10 cellular contexts compared by ENCODE assay signal in genomic region chr2:174594451-174594850, GRCh38. TPM values are rescaled to one million over a fixed set of nuclear protein-coding genes. Genes with fewer than 3 reads are reported as not detected.
DNase-seq lines count a peak whose midpoint lies in the region; ATAC-seq and TF ChIP-seq lines count a peak whose summit lies in the region.
"Had no signal": no experiment of that assay in that cellular context is flagged by ENCODE, and none has a peak within 500 bp of the region (broad histone marks: within the 10 kb centered on the region; RNA-seq: fewer than 3 reads in every experiment).

No MANE protein-coding gene starts in this region.

- peaks cover 68% of the 10 kb centered on the region for H3K36me3 Mint-ChIP-seq in activated T-cell treated with anti-CD3 and anti-CD28 coated beads, Interleukin-2, amount 50 U/mL, for 24 hours (ENCODE audit: low read depth)
- H3K36me3 Mint-ChIP-seq in stimulated activated memory B cell treated with anti-CD40 and anti-IgM and Interleukin-4, amounts not matched to agents 10 μg/mL and 1 μg/mL and 100 μg/mL, for 72 hours, result peaks cover 51% of the 10 kb centered on the region

- TF ChIP-seq CTCF in SU-DHL-6 (IDR thresholded peaks at IDR 0.05; ENCODE audit: insufficient read depth, low read length, poor library complexity, severe bottlenecking) (no peak), esophagus muscularis mucosa (IDR thresholded peaks at IDR 0.05) (no peak)

- H3K4me3 ChIP-seq in SU-DHL-6 (ENCODE audit: insufficient read depth, low read length, poor library complexity, severe bottlenecking), result peak overlapping the region; percentile 80
- H3K4me3 ChIP-seq in esophagus muscularis mucosa, result peak overlapping the region in 1 of 4 donors; percentile 34

- peaks cover 57% of the 10 kb centered on the region for H3F3A ChIP-seq in SU-DHL-6 (ENCODE audit: insufficient read depth)

- peak overlapping the region; percentile 98 for H3K27ac ChIP-seq in SU-DHL-6 (ENCODE audit: low read depth, low read length)
- H3K27ac ChIP-seq in esophagus muscularis mucosa (replicated peaks in 1 of 4), result peak overlapping the region in 3 of 4 donors; percentile 15 to 56 (median 52)

- no peaks in the 10 kb centered on the region for H3K9me3 Mint-ChIP-seq in activated T-cell treated with anti-CD3 and anti-CD28 coated beads, Interleukin-2, amount 50 U/mL, for 24 hours
- no peaks in the 10 kb centered on the region for H3K9me3 Mint-ChIP-seq in stimulated activated memory B cell treated with anti-CD40 and anti-IgM and Interleukin-4, amounts not matched to agents 10 μg/mL and 1 μg/mL and 100 μg/mL, for 72 hours

- no peak overlapping the region for H2AFZ ChIP-seq in SU-DHL-6 (ENCODE audit: low read depth, low read length, severe bottlenecking)

- H3K27me3 ChIP-seq in SU-DHL-6 (ENCODE audit: low read length), result no peaks in the 10 kb centered on the region
- H3K27me3 ChIP-seq in esophagus muscularis mucosa, result no peaks in the 10 kb centered on the region

- no peaks in the 10 kb centered on the region for H3K9me2 ChIP-seq in SU-DHL-6 (replicated peaks; ENCODE audit: insufficient read depth, low read length)

- H4K20me1 ChIP-seq in SU-DHL-6 (ENCODE audit: low read depth, low read length), result no peaks in the 10 kb centered on the region

- no peak for ATAC-seq in stimulated activated memory B cell treated with anti-CD40 and anti-IgM and Interleukin-4, amounts not matched to agents 10 μg/mL and 1 μg/mL and 100 μg/mL, for 72 hours
- ATAC-seq in GM19395 (IDR thresholded peaks at IDR 0.05; ENCODE audit: unreplicated experiment), result no peak

- TF ChIP-seq EP300 in esophagus muscularis mucosa (IDR thresholded peaks at IDR 0.05), result no peak

- H3K27me3 Mint-ChIP-seq in activated T-cell treated with anti-CD3 and anti-CD28 coated beads, Interleukin-2, amount 50 U/mL, for 24 hours, result no peaks in the 10 kb centered on the region
- no peaks in the 10 kb centered on the region for H3K27me3 Mint-ChIP-seq in stimulated activated memory B cell treated with anti-CD40 and anti-IgM and Interleukin-4, amounts not matched to agents 10 μg/mL and 1 μg/mL and 100 μg/mL, for 72 hours

- no peak for TF ChIP-seq POLR2A in esophagus muscularis mucosa (IDR thresholded peaks at IDR 0.05; ENCODE audit: low read depth)

- peak overlapping the region; percentile 89 for H3K4me3 Mint-ChIP-seq in activated T-cell treated with anti-CD3 and anti-CD28 coated beads, Interleukin-2, amount 50 U/mL, for 24 hours
- H3K4me3 Mint-ChIP-seq in stimulated activated memory B cell treated with anti-CD40 and anti-IgM and Interleukin-4, amounts not matched to agents 10 μg/mL and 1 μg/mL and 100 μg/mL, for 72 hours, result peak overlapping the region; percentile 92

- H3K9ac ChIP-seq in SU-DHL-6 (ENCODE audit: low read length), result peak overlapping the region; percentile 75

- H3K9me3 ChIP-seq in SU-DHL-6 (ENCODE audit: insufficient read depth, low read length) (no peaks in the 10 kb centered on the region), esophagus muscularis mucosa (no peaks in the 10 kb centered on the region)

- H3K36me3 ChIP-seq in SU-DHL-6 (ENCODE audit: low read length), result peaks cover 13% of the 10 kb centered on the region
- no peaks in the 10 kb centered on the region for H3K36me3 ChIP-seq in esophagus muscularis mucosa

- H3K79me2 ChIP-seq in SU-DHL-6 (ENCODE audit: insufficient read depth, low read length), result peaks cover 99% of the 10 kb centered on the region

- H3K27ac Mint-ChIP-seq in activated T-cell treated with anti-CD3 and anti-CD28 coated beads, Interleukin-2, amount 50 U/mL, for 24 hours, result peak overlapping the region; percentile 97
- H3K27ac Mint-ChIP-seq in stimulated activated memory B cell treated with anti-CD40 and anti-IgM and Interleukin-4, amounts not matched to agents 10 μg/mL and 1 μg/mL and 100 μg/mL, for 72 hours, result peak overlapping the region; percentile 95

- peak overlapping the region; percentile 100 for H3K4me2 ChIP-seq in SU-DHL-6 (ENCODE audit: low read depth, low read length, poor library complexity, severe bottlenecking)

- DNase-seq in activated T-cell treated with anti-CD3 and anti-CD28 coated beads, Interleukin-2, amount 50 U/mL, for 24 hours, result no peak
- no peak for DNase-seq in activated T-cell treated with anti-CD3 and anti-CD28 coated beads, Interleukin-2, amount 50 U/mL, for 1 hour
- no peak for DNase-seq in esophagus muscularis mucosa (ENCODE audit: extremely low spot score)
- DNase-seq in T1000 (lab: John Stamatoyannopoulos, UW), result no peak
- no peak for DNase-seq in NCI-H1436 (lab: John Stamatoyannopoulos, UW)
- DNase-seq: GM23248; stimulated activated CD4-positive, alpha-beta T cell treated with anti-CD3 and anti-CD28 coated beads, Interleukin-2, amount 100 ng/mL, for 24 hours had no signal

- intact Hi-C loops in esophagus muscularis mucosa (cut with DNase I), result no loop called here

- H3K4me1 ChIP-seq in esophagus muscularis mucosa, result peaks cover 8 to 74% (median 60%) of the 10 kb centered on the region in 4 donors

- WGBS in esophagus muscularis mucosa, result 87% methylated on average over 2 of the region's 2 CpGs

- H3K4me1 Mint-ChIP-seq in activated T-cell treated with anti-CD3 and anti-CD28 coated beads, Interleukin-2, amount 50 U/mL, for 24 hours (ENCODE audit: low read depth), result peaks cover 78% of the 10 kb centered on the region
- peaks cover 70% of the 10 kb centered on the region for H3K4me1 Mint-ChIP-seq in stimulated activated memory B cell treated with anti-CD40 and anti-IgM and Interleukin-4, amounts not matched to agents 10 μg/mL and 1 μg/mL and 100 μg/mL, for 72 hours

RNA-seq across cellular contexts. Expression of gene WIPF1, which starts 3.2 kb away (rescaled TPM):
- 10 to 100 TPM; 31.5 to 61.5 (median 36.3) TPM for total RNA-seq in esophagus muscularis mucosa
